ENCODE assay signal across 8 cellular contexts in genomic region chr2:173354601-173355131, GRCh38. TPM values are rescaled to one million over a fixed set of nuclear protein-coding genes. Genes with fewer than 3 reads are reported as not detected.
DNase-seq lines count a peak whose midpoint lies in the region; ATAC-seq and TF ChIP-seq lines count a peak whose summit lies in the region.

Gene CDCA7, plus strand, starts transcription at chr2:173354872. Its CDS starts 92 bp downstream, at chr2:173354964.

- no peaks in the 10 kb centered on the region for H3K36me3 ChIP-seq in KMS-11 (ENCODE audit: insufficient read depth)
- peaks cover 30% of the 10 kb centered on the region for H3K36me3 ChIP-seq in RWPE2 (ENCODE audit: low read depth)

- peaks cover 17% of the 10 kb centered on the region for H3K27me3 Mint-ChIP-seq in progenitor cell of endocrine pancreas

- peak within 1 kb of the TSS; percentile 99 for H3K27ac Mint-ChIP-seq in progenitor cell of endocrine pancreas

- H3K4me3 Mint-ChIP-seq in progenitor cell of endocrine pancreas (ENCODE audit: low read depth): peak within 1 kb of the TSS; percentile 86

- DNase-seq in EH (ENCODE audit: low read depth): peak; percentile 70
- peak; percentile 71 for DNase-seq in RWPE2 (ENCODE audit: low spot score)
- DNase-seq in activated naive CD4-positive, alpha-beta T cell treated with Interleukin-2 at 50 U/mL for 16 hours: peak; percentile 59
- peak; percentile 77 for DNase-seq in Right ventricle myocardium inferior (ENCODE audit: missing footprints)
- peak; percentile 66 for DNase-seq in progenitor cell of endocrine pancreas (ENCODE audit: low spot score, unreplicated experiment)
- DNase-seq in superior temporal gyrus (ENCODE audit: extremely low spot score): no peak

- peaks cover 16% of the 10 kb centered on the region for H4K20me1 ChIP-seq in KMS-11 (ENCODE audit: insufficient read depth)

- H3K4me3 ChIP-seq in KMS-11 (IDR thresholded peaks at IDR 0.05; ENCODE audit: insufficient read depth, low read depth, low read length) (peak within 1 kb of the TSS; percentile 72), RWPE2 (ENCODE audit: severe bottlenecking) (peak within 1 kb of the TSS; percentile 71)

- H3K4me2 ChIP-seq in KMS-11: peak within 1 kb of the TSS; percentile 43

- intact Hi-C loops in Right ventricle myocardium inferior (cut with DNase I): loop anchor here (5.0 to 10.0 kb wide), 2 partner anchors 132 to 330 kb away; no protein-coding TSS in a partner anchor

- H3K9ac ChIP-seq in KMS-11: peak within 1 kb of the TSS; percentile 87

- peaks cover 11% of the 10 kb centered on the region; the same call in 1 of the 2 replicates for H3K79me2 ChIP-seq in KMS-11 (ENCODE audit: insufficient read depth, low read depth)

- H3K36me3 Mint-ChIP-seq in progenitor cell of endocrine pancreas (ENCODE audit: insufficient read depth): no peaks in the 10 kb centered on the region

- H3K9me3 Mint-ChIP-seq in progenitor cell of endocrine pancreas (ENCODE audit: low read depth): no peaks in the 10 kb centered on the region

- ATAC-seq in GM21737 (IDR thresholded peaks at IDR 0.05; ENCODE audit: unreplicated experiment) (peak; percentile 67), RWPE2 (ENCODE audit: low read depth) (peak; percentile 76), Right ventricle myocardium inferior (peak; percentile 90)

- peaks cover 18% of the 10 kb centered on the region for H3K4me1 Mint-ChIP-seq in progenitor cell of endocrine pancreas (ENCODE audit: low read depth)

- peak within 1 kb of the TSS; percentile 81 for H2AFZ ChIP-seq in KMS-11 (ENCODE audit: low read depth)

- no peaks in the 10 kb centered on the region for H3K9me3 ChIP-seq in RWPE2 (ENCODE audit: severe bottlenecking)

- H3K4me1 ChIP-seq in KMS-11 (ENCODE audit: low read depth, poor library complexity, severe bottlenecking) (peaks cover 26% of the 10 kb centered on the region), RWPE2 (ENCODE audit: insufficient read depth, poor library complexity, severe bottlenecking) (peaks cover 14% of the 10 kb centered on the region)

- H3K27me3 ChIP-seq in KMS-11 (ENCODE audit: insufficient read depth, low read depth) (peaks cover 45% of the 10 kb centered on the region), RWPE2 (ENCODE audit: insufficient read depth, poor library complexity, severe bottlenecking) (no peaks in the 10 kb centered on the region)

- H3K27ac ChIP-seq in KMS-11 (peak within 1 kb of the TSS; percentile 56), RWPE2 (ENCODE audit: poor library complexity, severe bottlenecking) (peak within 1 kb of the TSS; percentile 69)

- TF ChIP-seq CTCF in KMS-11 (conservative IDR thresholded peaks at IDR 0.05; ENCODE audit: low read depth, low read length): no peak
- TF ChIP-seq CTCF in RWPE2 (IDR thresholded peaks at IDR 0.05; ENCODE audit: poor library complexity, severe bottlenecking): no peak
- no peak for TF ChIP-seq CTCF in progenitor cell of endocrine pancreas (IDR thresholded peaks at IDR 0.05; ENCODE audit: unreplicated experiment)

RNA-seq across cellular contexts. Expression of gene CDCA7, which starts in this region (rescaled TPM):
- 1.5 TPM for total RNA-seq in Right ventricle myocardium inferior
- total RNA-seq in progenitor cell of endocrine pancreas: 19.3 and 22.3 TPM in 2 replicates
